Comparison of ENCODE assay signal across 18 cellular contexts in the genomic region with DNA sequence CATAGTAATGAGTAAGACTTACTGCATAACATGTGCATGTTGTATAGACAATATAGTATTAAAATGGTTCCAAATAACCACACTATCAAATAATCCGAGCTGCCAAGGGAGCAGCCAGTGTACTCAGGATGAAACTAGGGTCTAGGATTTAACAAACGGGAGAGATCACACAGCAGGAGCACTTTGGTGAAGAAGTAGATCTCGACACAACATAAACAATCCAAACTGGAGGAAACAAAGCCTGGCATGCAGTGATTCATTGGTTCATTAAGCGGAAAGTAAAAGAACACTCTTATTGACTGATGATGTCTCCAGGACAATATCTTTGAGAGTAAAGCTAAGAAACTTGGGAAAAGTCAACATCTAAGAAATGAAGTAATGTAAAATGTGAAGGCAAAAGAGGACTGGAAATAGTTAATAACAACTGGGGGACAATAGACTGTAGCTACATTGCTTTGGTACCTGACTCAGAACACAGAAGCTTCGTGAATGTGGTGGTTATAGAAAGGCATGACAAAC.
DNase-seq lines count a peak whose midpoint lies in the region; ATAC-seq and TF ChIP-seq lines count a peak whose summit lies in the region.
"Had no signal": no experiment of that assay in that cellular context is flagged by ENCODE, and none has a peak within 500 bp of the region (broad histone marks: within the 10 kb centered on the region; RNA-seq: fewer than 3 reads in every experiment).

No MANE protein-coding gene starts in this region.

- no peaks in the 10 kb centered on the region for H3K27me3 Mint-ChIP-seq in progenitor cell of endocrine pancreas

- H3K4me1 Mint-ChIP-seq in progenitor cell of endocrine pancreas (ENCODE audit: low read depth) = peaks cover 28% of the 10 kb centered on the region

- peak overlapping the region; percentile 11 for H3K27ac Mint-ChIP-seq in progenitor cell of endocrine pancreas

- peaks cover 10% of the 10 kb centered on the region for H3K36me3 Mint-ChIP-seq in progenitor cell of endocrine pancreas (ENCODE audit: insufficient read depth)

- DNase-seq in HCEC 1CT (peak; percentile 14), brain pericyte (ENCODE audit: low read depth, low spot score) (peak; percentile 15), left kidney (ENCODE audit: low read depth, low spot score) (peak; percentile 7), progenitor cell of endocrine pancreas (ENCODE audit: low spot score, unreplicated experiment) (no peak), NCI-H510A treated with DMSO at 0.1 percent for 48 hours (lab: John Stamatoyannopoulos, UW) (no peak), RKO (ENCODE audit: low spot score) (no peak)
- no peak for DNase-seq in stimulated activated CD8-positive, alpha-beta memory T cell treated with anti-CD3 and anti-CD28 coated beads, Interleukin-4, amount 100 ng/mL, for 48 hours
- DNase-seq: EL, GM23248, NCI-H1105 treated with DMSO at 0.1 percent for 48 hours, NCI-H1694, NCI-H2081 treated with DMSO at 0.1 percent for 48 hours, NCI-H2171 treated with DMSO at 0.1 percent for 48 hours, NCI-H446, NCI-H526 treated with DMSO at 0.1 percent for 48 hours had no signal

- TF ChIP-seq CTCF in progenitor cell of endocrine pancreas (IDR thresholded peaks at IDR 0.05; ENCODE audit: unreplicated experiment) = no peak

- H3K9me3 Mint-ChIP-seq in progenitor cell of endocrine pancreas (ENCODE audit: low read depth) = peaks cover 19% of the 10 kb centered on the region

- no peak for ATAC-seq in GM21529 (IDR thresholded peaks at IDR 0.05; ENCODE audit: unreplicated experiment)
- ATAC-seq: HCT116, Right ventricle myocardium inferior had no signal

- peak overlapping the region; percentile 1 for H3K4me3 Mint-ChIP-seq in progenitor cell of endocrine pancreas (ENCODE audit: low read depth)

Comparison
In these comparisons a context has a peak if more than half of its experiments do, and no peak if none do; other contexts are left out.
1. DNase-seq: peak in HCEC 1CT (single experiment), brain pericyte (single experiment) and left kidney (single experiment); none in progenitor cell of endocrine pancreas (single experiment), NCI-H510A treated with DMSO at 0.1 percent for 48 hours (single experiment), stimulated activated CD8-positive, alpha-beta memory T cell treated with anti-CD3 and anti-CD28 coated beads, Interleukin-4, amount 100 ng/mL, for 48 hours (single experiment) and RKO (single experiment).